ENCODE assay signal across 8 cellular contexts in the genomic region with DNA sequence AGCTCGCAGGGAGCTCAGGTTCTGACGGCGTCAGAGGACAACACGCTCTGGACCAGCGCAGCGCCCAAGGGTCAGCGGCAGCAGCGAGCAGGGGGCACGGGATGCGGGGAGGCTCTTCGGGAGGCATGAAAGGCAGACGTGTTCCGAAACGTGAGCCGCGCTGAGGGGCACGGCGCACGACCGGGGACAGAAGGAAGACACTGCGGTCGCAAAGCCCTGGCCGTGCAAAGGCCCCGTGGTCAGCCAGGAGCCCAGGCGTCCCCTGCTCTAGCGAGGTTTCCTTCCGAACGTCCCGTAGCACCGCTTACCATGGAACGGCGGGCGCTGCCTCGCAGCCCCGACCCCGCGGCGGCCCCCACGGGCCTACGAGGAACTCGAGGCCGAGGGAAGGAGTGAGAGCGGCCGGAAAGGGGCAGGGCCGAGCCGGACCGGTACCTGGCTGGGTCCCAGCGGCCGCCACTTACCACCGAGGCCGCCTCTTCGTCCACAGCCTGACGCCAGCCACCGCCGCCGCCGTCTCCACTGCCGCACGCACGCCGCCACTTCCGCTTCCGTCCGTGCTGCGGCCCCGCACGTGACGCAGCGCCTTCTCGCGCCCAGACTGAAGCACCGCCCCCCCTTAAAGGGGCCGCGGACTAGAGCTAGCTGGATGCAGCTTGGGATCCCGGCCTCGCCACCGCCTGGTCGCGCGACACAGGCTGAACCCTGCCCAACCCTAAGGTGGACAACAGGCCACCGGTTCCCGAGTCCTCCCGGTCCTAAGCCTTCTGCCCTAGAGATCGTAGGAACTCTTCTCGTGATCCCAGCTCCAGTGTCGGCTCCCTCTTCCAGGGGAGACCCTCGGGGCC. TPM values are rescaled to one million over a fixed set of nuclear protein-coding genes. Genes with fewer than 3 reads are reported as not detected.
DNase-seq lines count a peak whose midpoint lies in the region; TF ChIP-seq lines count a peak whose summit lies in the region.

No MANE protein-coding gene starts in this region.

- CTCF ChIA-PET in RWPE1 (lab: Yijun Ruan, JAX) = interaction anchor here (0.6 to 1.1 kb wide), 5 partner anchors 11 to 508 kb away, joined by 3 to 5 read pairs (median 3); no protein-coding TSS in a partner anchor

- TF ChIP-seq POLR2A in stomach (IDR thresholded peaks at IDR 0.05) = peak in 1 of 4 donors; percentile 67

- H4K20me1 ChIP-seq in DOHH2 (ENCODE audit: control insufficient read depth, insufficient read depth, low read depth, low read length) (peaks cover 11% of the 10 kb centered on the region; the same call in 1 of the 2 replicates), GM23248 (ENCODE audit: insufficient read depth) (no peaks in the 10 kb centered on the region), neural cell (ENCODE audit: insufficient read depth) (peaks cover 4% of the 10 kb centered on the region)

- H3K27me3 ChIP-seq in DOHH2 (ENCODE audit: control insufficient read depth, low read length) (no peaks in the 10 kb centered on the region), GM23248 (replicated peaks; ENCODE audit: insufficient read depth) (no peaks in the 10 kb centered on the region), neural cell (ENCODE audit: insufficient read depth, low read depth, low read length) (no peaks in the 10 kb centered on the region), stomach (no peaks in the 10 kb centered on the region)

- TF ChIP-seq EP300 in neural cell (conservative IDR thresholded peaks at IDR 0.05; ENCODE audit: poor library complexity, severe bottlenecking) (peak; percentile 23), stomach (IDR thresholded peaks at IDR 0.05) (no peak)

- H3K9ac ChIP-seq in GM23248 = peak overlapping the region; percentile 96
- peak overlapping the region; percentile 81 for H3K9ac ChIP-seq in neural cell (ENCODE audit: low read length)

- H3K4me1 ChIP-seq in DOHH2 (ENCODE audit: control insufficient read depth, low read length) (peaks cover 16% of the 10 kb centered on the region), GM23248 (ENCODE audit: insufficient read depth) (peaks cover 18% of the 10 kb centered on the region), stomach (peaks cover 54 to 68% (median 64%) of the 10 kb centered on the region in 4 donors)

- peak overlapping the region; percentile 47 for H3K27ac ChIP-seq in DOHH2 (ENCODE audit: low read depth, low read length)
- H3K27ac ChIP-seq in GM23248 = peak overlapping the region; percentile 96
- H3K27ac ChIP-seq in RWPE1 = peak overlapping the region; percentile 90
- peak overlapping the region; percentile 68 for H3K27ac ChIP-seq in neural cell (ENCODE audit: low read length)
- H3K27ac ChIP-seq in stomach = peak overlapping the region; percentile 95 to 98 (median 96)

- TF ChIP-seq CTCF in DOHH2 (IDR thresholded peaks at IDR 0.05; ENCODE audit: low read depth, low read length, poor library complexity, severe bottlenecking) (no peak), LNCaP clone FGC (IDR thresholded peaks at IDR 0.05; ENCODE audit: control insufficient read depth, extremely low read depth, insufficient read depth) (no peak), RWPE1 (conservative IDR thresholded peaks at IDR 0.05; ENCODE audit: low read depth) (no peak), neural cell (IDR thresholded peaks at IDR 0.05; ENCODE audit: poor library complexity, severe bottlenecking) (peak; percentile 28), stomach (IDR thresholded peaks at IDR 0.05) (no peak)

- H3K9me3 ChIP-seq in DOHH2 (ENCODE audit: control insufficient read depth, insufficient read depth, low read length) (no peaks in the 10 kb centered on the region), GM23248 (ENCODE audit: low read depth) (no peaks in the 10 kb centered on the region), neural cell (ENCODE audit: low read length) (no peaks in the 10 kb centered on the region), stomach (no peaks in the 10 kb centered on the region)

- H3K4me3 ChIP-seq in DOHH2 (ENCODE audit: low read length) (peak overlapping the region; percentile 87), GM23248 (peak overlapping the region; percentile 91), LNCaP clone FGC (ENCODE audit: low read depth, low read length) (peak overlapping the region; percentile 99), neural cell (ENCODE audit: low read length) (peak overlapping the region; percentile 99), stomach (peak overlapping the region; percentile 82 to 97 (median 89))

- no peaks in the 10 kb centered on the region for H3F3A ChIP-seq in DOHH2 (ENCODE audit: control insufficient read depth, insufficient read depth)
- peaks cover 17% of the 10 kb centered on the region for H3F3A ChIP-seq in GM23248 (ENCODE audit: insufficient read depth)
- H3F3A ChIP-seq in neural cell (ENCODE audit: insufficient read depth, low read length, poor library complexity, severe bottlenecking) = no peaks in the 10 kb centered on the region

- TF ChIP-seq RAD21 in neural cell (conservative IDR thresholded peaks at IDR 0.05) = peak; percentile 20

- 1% methylated on average over 62 to 78 of the region's 87 CpGs for WGBS in GM23248 (ENCODE audit: low coverage in 1 of 2, low lambda C conversion rate in 2 of 2, missing lambda C conversion rate in 2 of 2), 2 experiments
- WGBS in stomach, 5 donors = 0 to 1% (median 1%) methylated on average over 28 to 87 of the region's 87 CpGs

- in situ Hi-C loops in GM23248 (cut with MboI) = no loop called here

- H2AFZ ChIP-seq in GM23248 (peak overlapping the region; percentile 61), neural cell (ENCODE audit: low read depth, low read length) (peak overlapping the region; percentile 24)

- H3K9me2 ChIP-seq in DOHH2 (replicated peaks; ENCODE audit: control insufficient read depth, low read length) = no peaks in the 10 kb centered on the region
- no peaks in the 10 kb centered on the region for H3K9me2 ChIP-seq in GM23248 (ENCODE audit: insufficient read depth)
- no peaks in the 10 kb centered on the region for H3K9me2 ChIP-seq in neural cell (ENCODE audit: insufficient read depth, low read length)

- H3K79me2 ChIP-seq in DOHH2 (ENCODE audit: control insufficient read depth, low read length) (peaks cover 65% of the 10 kb centered on the region), GM23248 (ENCODE audit: insufficient read depth) (peaks cover 60% of the 10 kb centered on the region), neural cell (replicated peaks; ENCODE audit: insufficient read depth, low read length) (peaks cover 17% of the 10 kb centered on the region)

- peak; percentile 98 for DNase-seq in GM23248
- DNase-seq in LNCaP clone FGC (ENCODE audit: low read depth) = peak; percentile 63
- peak; percentile 67 for DNase-seq in RWPE1 (ENCODE audit: low spot score)
- peak; percentile 96 for DNase-seq in activated effector memory CD4-positive, alpha-beta T cell treated with anti-CD3 and anti-CD28 coated beads, Interleukin-2, amount 50 U/mL, for 16 hours
- DNase-seq in fibroblast of the conjunctiva (ENCODE audit: low read depth) = peak; percentile 70
- peak; percentile 94 for DNase-seq in stomach

- peaks cover 36% of the 10 kb centered on the region for H3K36me3 ChIP-seq in DOHH2 (ENCODE audit: control insufficient read depth, low read length)
- H3K36me3 ChIP-seq in GM23248 (ENCODE audit: low read depth) = no peaks in the 10 kb centered on the region
- no peaks in the 10 kb centered on the region for H3K36me3 ChIP-seq in neural cell (ENCODE audit: insufficient read depth, low read length)
- peaks cover 0 to 43% (median 24%) of the 10 kb centered on the region in 4 donors for H3K36me3 ChIP-seq in stomach

- intact Hi-C loops in stomach (cut with DNase I; ENCODE audit: low total_unique reads) = no loop called here

- H3K4me2 ChIP-seq in DOHH2 (ENCODE audit: low read length) (peak overlapping the region; percentile 75), GM23248 (ENCODE audit: unreplicated experiment) (peak overlapping the region; percentile 97), neural cell (ENCODE audit: low read length) (peak overlapping the region; percentile 88)

- POLR2A ChIA-PET in RWPE1 (lab: Yijun Ruan, JAX; ENCODE audit: low non-redundant PET) = interaction anchor here (0.9 to 1.0 kb wide), 2 partner anchors 9 to 18 kb away, joined by 3 to 5 read pairs; a partner anchor contains a TSS

TF ChIP-seq in neural cell, 6 proteins besides CTCF, POLR2A, EP300 and RAD21:
- TF ChIP-seq MXI1 (conservative IDR thresholded peaks at IDR 0.05; ENCODE audit: poor library complexity, severe bottlenecking) (peak; percentile 95), SMC3 (conservative IDR thresholded peaks at IDR 0.05; ENCODE audit: poor library complexity) (peak; percentile 31), TAF1 (IDR thresholded peaks at IDR 0.05; ENCODE audit: low read depth) (no peak), POLR2AphosphoS5 (IDR thresholded peaks at IDR 0.05) (peak; percentile 96)

RNA-seq across cellular contexts. Expression of a gene that starts 9.4 kb away (rescaled TPM):
- 147 and 157 TPM in 2 replicates for total RNA-seq in GM23248 (2014; rRNA removed; shearing (Covaris generic))
- polyA plus RNA-seq in GM23248 (2016; fragmentation: Nextera tagmentation; extraction: Ambion mirVana) = 37.6 and 39.4 TPM in 2 replicates
- polyA plus RNA-seq in neural cell = 116 and 140 TPM in 2 replicates
- polyA minus RNA-seq in neural cell = 49.9 and 68.2 TPM in 2 replicates
- total RNA-seq in stomach = 100 to 1,000 TPM in 1 of 5 donors, 10 to 100 TPM in 4; 25.7 to 177 (median 33.0) TPM
- polyA plus RNA-seq in stomach = 10 to 100 TPM; 73.0 to 76.3 (median 75.5) TPM

RNA-seq across cellular contexts. Expression of a gene that starts 12.5 kb away (rescaled TPM):
- total RNA-seq in GM23248 (2014; rRNA removed; shearing (Covaris generic)) = 8.9 and 11.0 TPM in 2 replicates
- 4.2 and 4.6 TPM in 2 replicates for polyA plus RNA-seq in GM23248 (2016; fragmentation: Nextera tagmentation; extraction: Ambion mirVana)
- polyA plus RNA-seq in neural cell = 2.2 and 3.5 TPM in 2 replicates
- polyA minus RNA-seq in neural cell = 1.3 and 5.6 TPM in 2 replicates
- 10 to 100 TPM in 2 of 5 donors, 1 to 10 TPM in 2, not detected in 1; 3.5 to 31.9 (median 15.8) TPM for total RNA-seq in stomach
- 1 to 10 TPM; 5.0 to 7.6 (median 6.6) TPM for polyA plus RNA-seq in stomach

RNA-seq across cellular contexts. Expression of a gene that starts 27.6 kb away (rescaled TPM):
- total RNA-seq in GM23248 (2014; rRNA removed; shearing (Covaris generic)) = 4.2 and 5.2 TPM in 2 replicates
- polyA plus RNA-seq in GM23248 (2016; fragmentation: Nextera tagmentation; extraction: Ambion mirVana) = 4.2 and 4.9 TPM in 2 replicates
- 9.2 and 18.5 TPM in 2 replicates for polyA plus RNA-seq in neural cell
- polyA minus RNA-seq in neural cell = 14.6 and 20.7 TPM in 2 replicates
- total RNA-seq in stomach = 100 to 1,000 TPM in 1 of 5 donors, 10 to 100 TPM in 4; 10.1 to 164 (median 25.7) TPM
- polyA plus RNA-seq in stomach = 10 to 100 TPM; 10.1 to 15.5 (median 15.2) TPM

RNA-seq across cellular contexts. Expression of a gene that starts 29.3 kb away (rescaled TPM):
- 0.22 and 3.2 TPM in 2 replicates for total RNA-seq in GM23248 (2014; rRNA removed; shearing (Covaris generic))
- polyA plus RNA-seq in GM23248 (2016; fragmentation: Nextera tagmentation; extraction: Ambion mirVana) (2.4 and 3.2 TPM in 2 replicates), neural cell (1.6 TPM in 2 replicates), stomach (1 to 10 TPM; 5.5 to 6.7 (median 6.0) TPM)
- 2.4 and 2.7 TPM in 2 replicates for polyA minus RNA-seq in neural cell
- 10 to 100 TPM in 3 of 5 donors, 1 to 10 TPM in 2; 4.2 to 75.9 (median 18.3) TPM for total RNA-seq in stomach

RNA-seq across cellular contexts. Expression of a gene that starts 29.3 kb away (rescaled TPM):
- 110 and 185 TPM in 2 replicates for total RNA-seq in GM23248 (2014; rRNA removed; shearing (Covaris generic))
- polyA plus RNA-seq in GM23248 (2016; fragmentation: Nextera tagmentation; extraction: Ambion mirVana) (73.9 and 81.9 TPM in 2 replicates), neural cell (12.7 and 13.3 TPM in 2 replicates), stomach (10 to 100 TPM in 2 of 3 donors, 1 to 10 TPM in 1; 7.8 to 23.9 (median 19.4) TPM)
- polyA minus RNA-seq in neural cell = 15.4 and 23.6 TPM in 2 replicates
- total RNA-seq in stomach = 10 to 100 TPM; 10.7 to 77.6 (median 17.9) TPM

Comparison
In these comparisons a context has a peak if more than half of its experiments do, and no peak if none do; other contexts are left out.
1. Peak in every context shown above with its lines: DNase-seq, H3K4me3 ChIP-seq and H3K27ac ChIP-seq.